Comparison of ENCODE assay signal across 8 cellular contexts in the genomic region with DNA sequence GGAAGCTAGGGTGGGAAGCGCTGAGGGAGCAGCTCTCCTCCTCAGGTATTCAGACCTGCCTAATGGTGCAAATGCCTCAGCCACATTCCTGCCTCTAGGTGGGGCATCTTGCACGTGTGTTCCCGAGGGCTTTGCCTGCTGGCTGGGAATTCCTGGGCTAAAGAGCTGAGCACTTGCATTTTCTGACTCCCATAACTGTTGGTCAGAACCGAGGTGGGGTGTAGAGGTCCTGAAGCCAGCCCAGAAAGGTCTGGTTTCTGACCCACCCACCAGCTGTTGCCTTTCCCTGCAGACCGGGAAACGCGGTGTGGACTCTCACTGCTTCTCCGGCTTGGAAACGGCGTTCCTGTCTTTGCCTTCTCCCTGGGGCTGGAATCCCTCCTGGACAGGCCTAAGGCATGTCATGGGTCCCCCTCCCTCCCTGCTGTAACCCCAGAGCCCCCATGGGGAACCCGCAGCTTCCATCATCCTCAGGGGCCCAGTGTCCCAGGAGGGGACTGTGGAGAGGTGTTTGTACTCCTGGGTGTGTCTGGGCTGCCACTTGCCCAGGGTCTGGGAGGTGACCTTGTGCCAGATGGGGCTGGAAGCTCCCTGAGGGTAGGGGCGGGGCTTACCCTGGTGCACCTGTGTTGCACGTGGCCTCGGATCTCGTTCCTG. TPM values are rescaled to one million over a fixed set of nuclear protein-coding genes. Genes with fewer than 3 reads are reported as not detected.
DNase-seq lines count a peak whose midpoint lies in the region; ATAC-seq and TF ChIP-seq lines count a peak whose summit lies in the region.

No MANE protein-coding gene starts in this region.

- DNase-seq in NCI-H460 (ENCODE audit: extremely low read depth, low read depth) (peak; percentile 66), choroid plexus epithelial cell (ENCODE audit: low read depth) (peak; percentile 84), right lobe of liver (peak; percentile 70 to 79 (median 77))

- H3K27ac ChIP-seq in right lobe of liver = no peak overlapping the region

- intact Hi-C loops in right lobe of liver (cut with DNase I) = no loop called here

- 5% methylated on average over 4 of the region's 15 CpGs for WGBS in right lobe of liver (ENCODE audit: insufficient coverage, low coverage, low lambda C conversion rate, missing lambda C conversion rate)

- TF ChIP-seq CTCF in GM12873 (IDR thresholded peaks at IDR 0.05; ENCODE audit: insufficient read depth, low read depth, low read length, missing control alignments) = peak; percentile 54
- TF ChIP-seq CTCF in choroid plexus epithelial cell (conservative IDR thresholded peaks at IDR 0.05; ENCODE audit: low read depth, low read length) = peak; percentile 91
- TF ChIP-seq CTCF in right lobe of liver (IDR thresholded peaks at IDR 0.05) = peak; percentile 80 to 95 (median 88)

- no peaks in the 10 kb centered on the region for H3K27me3 ChIP-seq in right lobe of liver

- H3K4me3 ChIP-seq in choroid plexus epithelial cell (ENCODE audit: low read depth, low read length) = no peak overlapping the region
- H3K4me3 ChIP-seq in right lobe of liver = no peak overlapping the region

- H3K4me1 ChIP-seq in right lobe of liver = no peaks in the 10 kb centered on the region

- ATAC-seq in right lobe of liver (peak; percentile 93 to 98 (median 94)), GM21825 (IDR thresholded peaks at IDR 0.05; ENCODE audit: unreplicated experiment) (no peak), HG03175 (IDR thresholded peaks at IDR 0.05; ENCODE audit: unreplicated experiment) (no peak), GM18498 (IDR thresholded peaks at IDR 0.05; ENCODE audit: unreplicated experiment) (no peak), HG03280 (IDR thresholded peaks at IDR 0.05; ENCODE audit: unreplicated experiment) (no peak)

- no peaks in the 10 kb centered on the region for H3K36me3 ChIP-seq in right lobe of liver

- no peak for TF ChIP-seq POLR2A in right lobe of liver (IDR thresholded peaks at IDR 0.05)

- no peaks in the 10 kb centered on the region for H3K9me3 ChIP-seq in right lobe of liver

RNA-seq across cellular contexts. Expression of gene SMIM38, which starts 24.0 kb away (rescaled TPM):
- total RNA-seq in NCI-H460 (2014; rRNA removed; shearing (Covaris generic)) = 0.05 TPM in 1 of 2 replicates, not detected in the other
- 0.18 and 0.38 TPM in 2 replicates for polyA plus RNA-seq in NCI-H460 (2014; cell fraction: nucleus; rRNA removed)
- total RNA-seq in right lobe of liver = not detected

Comparison
In these comparisons a context has a peak if more than half of its experiments do, and no peak if none do; other contexts are left out.
1. ATAC-seq: peak in right lobe of liver (4 of 4); none in GM21825 (single experiment), HG03175 (single experiment), GM18498 (single experiment) and HG03280 (single experiment).
2. Peak in every context shown above with its lines, with median percentiles within 50 percentile points of each other: CTCF ChIP-seq and DNase-seq.